In genomic region chr3:62521464-62522105, GRCh38 we compare ENCODE assay signal across 25 cellular contexts.
"Had no signal": no experiment of that assay in that cellular context is flagged by ENCODE, and none has a peak within 500 bp of the region (broad histone marks: within the 10 kb centered on the region; RNA-seq: fewer than 3 reads in every experiment).

No MANE protein-coding gene starts in this region.

- H3K4me1 Mint-ChIP-seq: immature natural killer cell; naive thymus-derived CD8-positive, alpha-beta T cell; nephron; neural crest cell; stimulated activated naive B cell treated with anti-CD40 and anti-IgM and Interleukin-4, amounts not matched to agents 10 μg/mL and 1 μg/mL and 100 μg/mL, for 72 hours had no signal

- DNase-seq: head of caudate nucleus; hippocampal formation; immature natural killer cell; kidney; left ventricle myocardium inferior; midbrain; naive thymus-derived CD8-positive, alpha-beta T cell; nucleus accumbens; right lobe of liver; stimulated activated CD4-positive, alpha-beta T cell treated with anti-CD3 and anti-CD28 coated beads, Interleukin-12 subunit alpha, Interleukin-12 subunit beta, amount 100 ng/mL, for 4 hours; stimulated activated CD4-positive, alpha-beta T cell treated with anti-CD3 and anti-CD28 coated beads, Interleukin-15, amount 100 ng/mL, for 24 hours; stimulated activated CD4-positive, alpha-beta T cell treated with anti-CD3 and anti-CD28 coated beads, Interleukin-2, amount 100 ng/mL, for 24 hours; stimulated activated CD4-positive, alpha-beta T cell treated with anti-CD3 and anti-CD28 coated beads, Interleukin-4, amount 100 ng/mL, for 1 hour; stimulated activated naive B cell treated with anti-CD40 and anti-IgM and Interleukin-4, amounts not matched to agents 10 μg/mL and 1 μg/mL and 100 μg/mL, for 72 hours; tibial artery; uterus had no signal

- H3K27me3 Mint-ChIP-seq: stimulated activated naive CD8-positive, alpha-beta T cell treated with anti-CD3 and anti-CD28 coated beads, Interleukin-15, Interleukin-2, amounts not matched to agents 100 ng/mL and 50 ng/mL, for 24 hours had no signal

- H3K27ac Mint-ChIP-seq: immature natural killer cell; naive thymus-derived CD8-positive, alpha-beta T cell; nephron; stimulated activated naive B cell treated with anti-CD40 and anti-IgM and Interleukin-4, amounts not matched to agents 10 μg/mL and 1 μg/mL and 100 μg/mL, for 72 hours; stimulated activated naive CD8-positive, alpha-beta T cell treated with anti-CD3 and anti-CD28 coated beads, Interleukin-15, Interleukin-2, amounts not matched to agents 100 ng/mL and 50 ng/mL, for 24 hours; type B pancreatic cell had no signal

- H2AFZ ChIP-seq: parathyroid adenoma had no signal

- H3K4me3 Mint-ChIP-seq: immature natural killer cell; naive thymus-derived CD8-positive, alpha-beta T cell; nephron; neural crest cell; stimulated activated naive B cell treated with anti-CD40 and anti-IgM and Interleukin-4, amounts not matched to agents 10 μg/mL and 1 μg/mL and 100 μg/mL, for 72 hours; stimulated activated naive CD8-positive, alpha-beta T cell treated with anti-CD3 and anti-CD28 coated beads, Interleukin-15, Interleukin-2, amounts not matched to agents 100 ng/mL and 50 ng/mL, for 24 hours; type B pancreatic cell had no signal

- H3K36me3 ChIP-seq: left ventricle myocardium inferior, right atrium auricular region, right lobe of liver, suprapubic skin, thoracic aorta, tibial artery, uterus had no signal

- H3K27me3 ChIP-seq: right atrium auricular region, suprapubic skin, uterus had no signal

- ATAC-seq: naive thymus-derived CD8-positive, alpha-beta T cell; right lobe of liver; stimulated activated naive B cell treated with anti-CD40 and anti-IgM and Interleukin-4, amounts not matched to agents 10 μg/mL and 1 μg/mL and 100 μg/mL, for 72 hours had no signal

- H3K4me1 ChIP-seq: left ventricle myocardium inferior, parathyroid adenoma, right atrium auricular region, right lobe of liver, suprapubic skin, tibial artery, uterus had no signal

- H3K36me3 Mint-ChIP-seq: immature natural killer cell; naive thymus-derived CD8-positive, alpha-beta T cell; stimulated activated naive B cell treated with anti-CD40 and anti-IgM and Interleukin-4, amounts not matched to agents 10 μg/mL and 1 μg/mL and 100 μg/mL, for 72 hours; type B pancreatic cell had no signal

- H3K27ac ChIP-seq: left ventricle myocardium inferior, parathyroid adenoma, right atrium auricular region, right lobe of liver, suprapubic skin, thoracic aorta, tibial artery, uterus had no signal

- H3K9ac ChIP-seq: parathyroid adenoma had no signal

- H3K4me3 ChIP-seq: left ventricle myocardium inferior, lung, right atrium auricular region, right lobe of liver, suprapubic skin, thoracic aorta, tibial artery, uterus had no signal

- H3K9me3 Mint-ChIP-seq: naive thymus-derived CD8-positive, alpha-beta T cell; nephron; neural crest cell; stimulated activated naive CD8-positive, alpha-beta T cell treated with anti-CD3 and anti-CD28 coated beads, Interleukin-15, Interleukin-2, amounts not matched to agents 100 ng/mL and 50 ng/mL, for 24 hours; type B pancreatic cell had no signal

- H3K9me3 ChIP-seq: left ventricle myocardium inferior, right atrium auricular region, right lobe of liver, suprapubic skin, thoracic aorta, tibial artery, uterus had no signal
